Comparison of ENCODE assay signal across 1 cellular context in genomic region chr5:171979606-171980005, GRCh38.
A peak's percentile ranks its signal among the peaks of the same experiment; 100 is the strongest.
TF ChIP-seq lines count a peak whose summit lies in the region.

No MANE protein-coding gene starts in this region.

TF ChIP-seq in K562, 482 proteins besides CTCF, POLR2A, EP300 and RAD21:
- TF ChIP-seq ZNF589 (CRISPR knock-in tag; IDR thresholded peaks at IDR 0.05; ENCODE audit: low read depth) (no peak), ARID3A (IDR thresholded peaks at IDR 0.05; ENCODE audit: borderline replicate concordance, low read depth, low read length) (no peak), NFE2 (IDR thresholded peaks at IDR 0.05; ENCODE audit: low read depth) (no peak), ZEB2 (IDR thresholded peaks at IDR 0.05) (0 out of 2 replicates have a peak, but pooled peaks have one; percentile 35), XRCC3 (IDR thresholded peaks at IDR 0.05) (0 out of 2 replicates have a peak, but pooled peaks have one; percentile 80), ZNF561 (CRISPR knock-in tag; conservative IDR thresholded peaks at IDR 0.05) (peak; percentile 50; the same call in 1 of the 2 replicates), CBX3 (IDR thresholded peaks at IDR 0.05; ENCODE audit: borderline replicate concordance in 1 of 2, low read length in 2 of 2) (peak in 1 of 2 experiments; percentile 99; a peak in 2 of 3 replicates), NELFE (IDR thresholded peaks at IDR 0.05; ENCODE audit: insufficient read depth, insufficient read length) (no peak), EWSR1 (IDR thresholded peaks at IDR 0.05; ENCODE audit: borderline replicate concordance, low read depth, partially characterized antibody) (no peak), E2F3 (CRISPR knock-in tag; IDR thresholded peaks at IDR 0.05) (no peak), ARHGAP35 (IDR thresholded peaks at IDR 0.05; ENCODE audit: partially characterized antibody) (no peak), CBX5 (IDR thresholded peaks at IDR 0.05; ENCODE audit: borderline replicate concordance, low read depth) (peak; percentile 97), ARNT (IDR thresholded peaks at IDR 0.05) (peak in 1 of 2 experiments; percentile 56; a peak in 1 of 4 replicates), TRIM24 (IDR thresholded peaks at IDR 0.05) (peak in 1 of 2 experiments; percentile 40; a peak in 1 of 4 replicates), TRIM28 (IDR thresholded peaks at IDR 0.05) (peak; percentile 93), ZNF280A (IDR thresholded peaks at IDR 0.05; ENCODE audit: low read depth, partially characterized antibody) (peak; percentile 96), MYC (IDR thresholded peaks at IDR 0.05; ENCODE audit: low read depth, low read length) (no peak), MYC (CRISPR knock-in tag; IDR thresholded peaks at IDR 0.05; ENCODE audit: borderline replicate concordance, low read depth) (no peak), HNRNPL (IDR thresholded peaks at IDR 0.05; ENCODE audit: low read depth, low read length) (no peak), HNRNPK (IDR thresholded peaks at IDR 0.05; ENCODE audit: low read depth, low read length, poor library complexity, severe bottlenecking) (no peak)
